9 cellular contexts compared by ENCODE assay signal in the genomic region with DNA sequence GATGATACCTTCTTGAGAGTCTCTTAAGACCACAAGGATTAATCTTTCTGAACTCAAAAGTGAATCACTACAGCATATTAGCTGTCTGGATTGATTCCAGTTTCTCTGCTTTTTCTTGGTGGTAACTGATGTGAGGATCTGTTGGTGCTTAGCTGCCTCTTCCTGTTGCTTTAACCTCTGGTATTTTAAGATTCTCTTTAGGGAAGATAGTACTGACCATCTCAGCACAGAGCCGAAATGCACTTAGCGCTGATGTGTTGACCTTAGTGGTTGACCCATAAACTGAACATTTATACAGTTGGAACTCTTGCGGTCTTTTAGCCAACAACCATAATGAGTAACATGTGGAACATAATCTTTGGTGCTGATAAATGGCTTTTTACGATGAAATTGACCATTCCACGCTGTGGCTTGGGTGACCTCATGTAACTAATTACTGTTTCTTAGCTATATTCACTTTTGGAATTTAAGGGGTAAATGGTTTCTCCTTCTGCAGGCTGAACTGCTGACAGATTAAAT. TPM values are rescaled to one million over a fixed set of nuclear protein-coding genes. Genes with fewer than 3 reads are reported as not detected.
DNase-seq lines count a peak whose midpoint lies in the region; ATAC-seq and TF ChIP-seq lines count a peak whose summit lies in the region.
"Had no signal": no experiment of that assay in that cellular context is flagged by ENCODE, and none has a peak within 500 bp of the region (broad histone marks: within the 10 kb centered on the region; RNA-seq: fewer than 3 reads in every experiment).

No MANE protein-coding gene starts in this region.

- no peak overlapping the region for H3K4me3 ChIP-seq in RWPE2 (ENCODE audit: severe bottlenecking)
- H3K4me3 ChIP-seq in fibroblast of mammary gland (ENCODE audit: control insufficient read depth, low read depth, low read length) = no peak overlapping the region
- H3K4me3 ChIP-seq in psoas muscle = no peak overlapping the region

- H3K27me3 ChIP-seq in RWPE2 (ENCODE audit: insufficient read depth, poor library complexity, severe bottlenecking) (no peaks in the 10 kb centered on the region), psoas muscle (ENCODE audit: insufficient read depth in 3 of 3, low read length in 2 of 3) (no peaks in the 10 kb centered on the region)

- no peak for TF ChIP-seq CTCF in RWPE2 (IDR thresholded peaks at IDR 0.05; ENCODE audit: poor library complexity, severe bottlenecking)
- no peak for TF ChIP-seq CTCF in fibroblast of mammary gland (conservative IDR thresholded peaks at IDR 0.05; ENCODE audit: control insufficient read depth, insufficient read depth, low read depth, low read length)
- no peak for TF ChIP-seq CTCF in psoas muscle (IDR thresholded peaks at IDR 0.05)

- peak; percentile 80 for DNase-seq in H4 (ENCODE audit: low spot score)
- no peak for DNase-seq in RWPE2 (ENCODE audit: low spot score)
- peak; percentile 100 for DNase-seq in fibroblast of mammary gland (ENCODE audit: low read depth)
- no peak for DNase-seq in psoas muscle
- DNase-seq in T-helper 2 cell = no peak
- DNase-seq in activated CD8-positive, alpha-beta memory T cell treated with anti-CD3 and anti-CD28 coated beads, Interleukin-2, amount 50 U/mL, for 48 hours = no peak
- DNase-seq in NCI-H510A treated with DMSO at 0.1 percent for 48 hours (lab: John Stamatoyannopoulos, UW) = no peak
- DNase-seq: activated T-cell treated with anti-CD3 and anti-CD28 coated beads, Interleukin-2, amount 50 U/mL, for 1 hour had no signal

- no peaks in the 10 kb centered on the region for H3K9me3 ChIP-seq in RWPE2 (ENCODE audit: severe bottlenecking)
- no peaks in the 10 kb centered on the region for H3K9me3 ChIP-seq in psoas muscle

- WGBS in psoas muscle, 3 donors = 38 to 49% (median 43%) methylated on average over 5 of the region's 5 CpGs

- intact Hi-C loops in psoas muscle (cut with DNase I) = no loop called here

- ATAC-seq in RWPE2 (ENCODE audit: low read depth) = peak; percentile 87
- ATAC-seq in psoas muscle = peak; percentile 30 to 54 (median 44)
- no peak for ATAC-seq in GM21786 (IDR thresholded peaks at IDR 0.05; ENCODE audit: unreplicated experiment)

- H3K4me1 ChIP-seq in RWPE2 (ENCODE audit: insufficient read depth, poor library complexity, severe bottlenecking) = peaks cover 27% of the 10 kb centered on the region
- H3K4me1 ChIP-seq in psoas muscle = peaks cover 20% of the 10 kb centered on the region

- H3K36me3 ChIP-seq in RWPE2 (ENCODE audit: low read depth) (peaks cover 11% of the 10 kb centered on the region), psoas muscle (ENCODE audit: insufficient read depth in 1 of 2, low read depth in 1 of 2) (no peaks in the 10 kb centered on the region)

- H3K27ac ChIP-seq in RWPE2 (ENCODE audit: poor library complexity, severe bottlenecking) = peak overlapping the region; percentile 63
- H3K27ac ChIP-seq in psoas muscle = peak overlapping the region; percentile 6

RNA-seq across cellular contexts. Expression of a gene that starts 33.7 kb away (rescaled TPM):
- 122 and 146 TPM in 2 replicates for total RNA-seq in H4 (2014; rRNA removed; shearing (Covaris generic))
- total RNA-seq in psoas muscle = 10 to 100 TPM; 59.4 to 85.9 (median 65.3) TPM
- polyA plus RNA-seq in psoas muscle = 10 to 100 TPM; 37.8 to 96.7 (median 73.8) TPM

RNA-seq across cellular contexts. Expression of a gene that starts 56.2 kb away (rescaled TPM):
- total RNA-seq in H4 (2014; rRNA removed; shearing (Covaris generic)) = 0.02 and 0.10 TPM in 2 replicates
- under 1 TPM; 0.51 to 0.77 (median 0.55) TPM for total RNA-seq in psoas muscle
- polyA plus RNA-seq in psoas muscle = under 1 TPM; 0.22 to 0.44 (median 0.25) TPM

Comparison
In these comparisons a context has a peak if more than half of its experiments do, and no peak if none do; other contexts are left out.
1. DNase-seq: peak in H4 (single experiment) and fibroblast of mammary gland (single experiment); none in RWPE2 (single experiment), psoas muscle (0 of 2), T-helper 2 cell (0 of 5), activated CD8-positive, alpha-beta memory T cell treated with anti-CD3 and anti-CD28 coated beads, Interleukin-2, amount 50 U/mL, for 48 hours (single experiment) and NCI-H510A treated with DMSO at 0.1 percent for 48 hours (single experiment).